In the genomic region with DNA sequence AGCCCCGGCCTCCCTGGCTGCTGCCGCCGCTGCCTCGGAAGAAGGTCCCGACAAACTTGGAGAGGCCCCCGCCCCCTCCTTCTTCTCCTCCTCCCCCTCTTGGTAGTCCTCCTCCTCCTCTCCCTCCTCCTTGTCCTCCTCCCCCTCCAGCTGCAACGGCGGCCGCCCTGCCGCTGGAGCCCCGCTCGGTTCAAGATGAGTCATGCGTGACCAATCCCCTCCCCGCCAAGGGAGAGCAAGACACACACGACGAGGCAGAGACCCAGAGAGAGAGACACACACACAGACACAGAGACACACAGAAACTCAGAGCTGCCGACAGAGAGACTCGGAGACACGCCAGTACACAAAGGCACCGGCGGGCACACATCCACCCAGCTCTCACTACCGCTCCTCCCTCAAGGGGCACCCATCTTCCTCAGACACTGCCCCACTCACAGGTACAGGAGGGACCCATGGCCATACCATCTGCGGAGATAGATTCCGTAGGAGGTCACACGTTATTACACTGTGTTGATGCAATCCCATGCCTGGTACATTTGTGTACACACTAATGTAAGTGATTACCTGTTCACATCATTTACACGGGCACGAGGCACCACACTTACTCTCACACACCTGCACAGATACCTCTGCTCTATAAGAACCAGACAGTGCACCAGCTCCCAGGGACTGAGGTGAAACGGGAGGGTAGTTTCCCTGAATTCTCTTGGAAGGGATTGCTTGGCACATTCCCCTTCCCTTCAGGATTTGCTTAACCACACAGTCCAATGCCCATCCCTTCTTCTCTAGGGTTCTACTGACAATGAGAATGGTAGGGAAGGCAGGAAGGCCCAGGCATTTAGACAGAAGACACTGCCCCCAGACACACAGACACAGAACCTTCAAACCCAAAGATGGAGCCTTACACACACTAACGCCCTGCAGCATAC, we compare ENCODE assay signal across 7 cellular contexts.
DNase-seq lines count a peak whose midpoint lies in the region; ATAC-seq lines count a peak whose summit lies in the region.

A gene (minus strand): TSS at position 52 of the 932 bp plus-strand sequence. CDS start 217 bp downstream, outside the sequence.

- H3K27me3 Mint-ChIP-seq in activated naive CD8-positive, alpha-beta T cell: peaks cover 18% of the 10 kb centered on the region
- H3K27me3 Mint-ChIP-seq in stimulated activated naive CD8-positive, alpha-beta T cell treated with anti-CD3 and anti-CD28 coated beads, Interleukin-15, Interleukin-2, amounts not matched to agents 100 ng/mL and 50 ng/mL, for 24 hours: peaks cover 45% of the 10 kb centered on the region

- no peaks in the 10 kb centered on the region for H3K9me3 ChIP-seq in HUES6 (ENCODE audit: control insufficient read depth, insufficient read depth, low read depth, low read length)

- H3K4me1 ChIP-seq in HUES6 (ENCODE audit: control insufficient read depth, insufficient read depth, low read length): peaks cover 11% of the 10 kb centered on the region; the same call in 1 of the 2 replicates

- no peak within 1 kb of the TSS for H3K27ac Mint-ChIP-seq in activated naive CD8-positive, alpha-beta T cell
- H3K27ac Mint-ChIP-seq in stimulated activated naive CD8-positive, alpha-beta T cell treated with anti-CD3 and anti-CD28 coated beads, Interleukin-15, Interleukin-2, amounts not matched to agents 100 ng/mL and 50 ng/mL, for 24 hours: no peak within 1 kb of the TSS

- H3K9ac ChIP-seq in HUES6 (ENCODE audit: low read length): no peak within 1 kb of the TSS

- no peak for DNase-seq in NCI-H1436 treated with DMSO at 0.1 percent for 48 hours (lab: John Stamatoyannopoulos, UW)

- H3K27ac ChIP-seq in HUES6 (ENCODE audit: low read depth, low read length): no peak within 1 kb of the TSS

- H3K4me3 ChIP-seq in HUES6 (ENCODE audit: low read depth, low read length) (peak within 1 kb of the TSS; percentile 58), iPS-11a (ENCODE audit: low read depth, low read length) (peak within 1 kb of the TSS; percentile 21)

- no peak for ATAC-seq in HG02884 (IDR thresholded peaks at IDR 0.05; ENCODE audit: unreplicated experiment)
- ATAC-seq in GM21786 (IDR thresholded peaks at IDR 0.05; ENCODE audit: unreplicated experiment): no peak

- H3K4me3 Mint-ChIP-seq in activated naive CD8-positive, alpha-beta T cell: peak within 1 kb of the TSS; percentile 53
- peak within 1 kb of the TSS; percentile 27 for H3K4me3 Mint-ChIP-seq in stimulated activated naive CD8-positive, alpha-beta T cell treated with anti-CD3 and anti-CD28 coated beads, Interleukin-15, Interleukin-2, amounts not matched to agents 100 ng/mL and 50 ng/mL, for 24 hours

- H3K36me3 Mint-ChIP-seq in activated naive CD8-positive, alpha-beta T cell: no peaks in the 10 kb centered on the region
- H3K36me3 Mint-ChIP-seq in stimulated activated naive CD8-positive, alpha-beta T cell treated with anti-CD3 and anti-CD28 coated beads, Interleukin-15, Interleukin-2, amounts not matched to agents 100 ng/mL and 50 ng/mL, for 24 hours (ENCODE audit: low read depth): no peaks in the 10 kb centered on the region

- H3K36me3 ChIP-seq in HUES6 (ENCODE audit: control insufficient read depth, insufficient read depth, low read length): no peaks in the 10 kb centered on the region

- peaks cover 95% of the 10 kb centered on the region for H3K27me3 ChIP-seq in HUES6 (ENCODE audit: control insufficient read depth, insufficient read depth, low read length)

- H3K9me3 Mint-ChIP-seq in activated naive CD8-positive, alpha-beta T cell (ENCODE audit: low read depth): no peaks in the 10 kb centered on the region
- H3K9me3 Mint-ChIP-seq in stimulated activated naive CD8-positive, alpha-beta T cell treated with anti-CD3 and anti-CD28 coated beads, Interleukin-15, Interleukin-2, amounts not matched to agents 100 ng/mL and 50 ng/mL, for 24 hours: no peaks in the 10 kb centered on the region

- peaks cover 5% of the 10 kb centered on the region for H3K4me1 Mint-ChIP-seq in activated naive CD8-positive, alpha-beta T cell (ENCODE audit: low read depth)
- H3K4me1 Mint-ChIP-seq in stimulated activated naive CD8-positive, alpha-beta T cell treated with anti-CD3 and anti-CD28 coated beads, Interleukin-15, Interleukin-2, amounts not matched to agents 100 ng/mL and 50 ng/mL, for 24 hours (ENCODE audit: low read depth): peaks cover 3% of the 10 kb centered on the region
